In the genomic region with DNA sequence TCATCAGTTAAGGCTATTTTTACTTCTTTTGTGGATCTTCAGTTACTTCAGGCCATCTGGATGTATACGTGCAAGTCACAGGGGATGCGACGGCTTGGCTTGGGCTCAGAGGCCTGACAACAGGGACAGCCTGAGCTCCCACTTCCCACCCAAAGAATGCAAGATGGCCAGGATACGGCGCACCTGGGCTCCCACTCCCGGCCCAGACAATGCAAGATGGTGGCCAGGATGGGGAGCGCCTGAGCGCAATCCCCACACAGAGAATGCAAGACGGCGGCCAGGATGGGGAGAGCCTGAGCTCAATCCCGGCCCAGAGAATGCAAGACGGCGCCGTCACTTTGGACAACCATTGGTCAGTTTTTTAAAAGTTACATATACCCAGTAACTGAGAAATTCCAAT, we compare ENCODE assay signal across 25 cellular contexts. TPM values are rescaled to one million over a fixed set of nuclear protein-coding genes. Genes with fewer than 3 reads are reported as not detected.
"Had no signal": no experiment of that assay in that cellular context is flagged by ENCODE, and none has a peak within 500 bp of the region (broad histone marks: within the 10 kb centered on the region; RNA-seq: fewer than 3 reads in every experiment).

No MANE protein-coding gene starts in this region.

- H3K9me3 ChIP-seq: colonic mucosa, heart left ventricle had no signal

- H3K4me1 ChIP-seq: colonic mucosa, tibial nerve had no signal

- H3K36me3 ChIP-seq: colonic mucosa, heart left ventricle, tibial nerve, WERI-Rb-1 had no signal

- H3K4me3 ChIP-seq: colonic mucosa, dorsolateral prefrontal cortex, heart left ventricle, smooth muscle cell, tibial nerve had no signal

- DNase-seq: activated CD4-positive, alpha-beta T cell treated with anti-CD3 and anti-CD28 coated beads for 48 hours; activated CD4-positive, alpha-beta T cell treated with anti-CD3 and anti-CD28 coated beads, Interleukin-2, amount 50 U/mL, for 48 hours; activated CD8-positive, alpha-beta memory T cell treated with anti-CD3 and anti-CD28 coated beads for 24 hours; activated CD8-positive, alpha-beta memory T cell treated with anti-CD3 and anti-CD28 coated beads, Interleukin-2, amount 50 U/mL, for 4 hours; activated naive CD4-positive, alpha-beta T cell treated with Interleukin-2 at 50 U/mL for 16 hours; activated T-cell treated with anti-CD3 and anti-CD28 coated beads, Interleukin-2, amount 50 U/mL, for 48 hours; anterior cingulate cortex; colonic mucosa; effector memory CD8-positive, alpha-beta T cell; foreskin fibroblast; retina; stimulated activated CD4-positive, alpha-beta T cell treated with anti-CD3 and anti-CD28 coated beads, Interleukin-15, amount 100 ng/mL, for 24 hours; stimulated activated naive CD4-positive, alpha-beta T cell; T-helper 17 cell; T1000; WERI-Rb-1 had no signal

- H3K27me3 ChIP-seq: colonic mucosa had no signal

- ATAC-seq: activated CD4-positive, CD25-positive, alpha-beta regulatory T cell treated with anti-CD3 and anti-CD28 coated beads, Interleukin-2, amount 50 U/mL, for 24 hours; effector memory CD8-positive, alpha-beta T cell; esophagus mucosa; heart left ventricle; natural killer cell treated with Interleukin-12 subunit alpha and Interleukin-12 subunit beta and Interleukin-15 and Interleukin-18, amount 100 ng/mL, for 72 hours; SK-N-SH treated with all-trans-retinoic acid at 6 μM for 48 hours; T-helper 17 cell had no signal

- H3K27ac ChIP-seq: colonic mucosa, heart left ventricle, tibial nerve, WERI-Rb-1 had no signal

RNA-seq across cellular contexts. Expression of a gene that starts 39.1 kb away (rescaled TPM):
- total RNA-seq: mononuclear cell; natural killer cell treated with Interleukin-12 subunit alpha and Interleukin-12 subunit beta and Interleukin-15 and Interleukin-18, amount 100 ng/mL, for 72 hours; T-helper 17 cell had no signal
